15 cellular contexts compared by ENCODE assay signal in genomic region chr20:41214202-41214601, GRCh38.
"Had no signal": no experiment of that assay in that cellular context is flagged by ENCODE, and none has a peak within 500 bp of the region (broad histone marks: within the 10 kb centered on the region; RNA-seq: fewer than 3 reads in every experiment).

No MANE protein-coding gene starts in this region.

- DNase-seq: activated CD4-positive, alpha-beta T cell treated with anti-CD3 and anti-CD28 coated beads for 4 hours; activated CD8-positive, alpha-beta memory T cell treated with anti-CD3 and anti-CD28 coated beads, Interleukin-2, amount 50 U/mL, for 4 hours; activated CD8-positive, alpha-beta T cell treated with anti-CD3 and anti-CD28 coated beads for 36 hours; activated naive CD4-positive, alpha-beta T cell; activated naive CD8-positive, alpha-beta T cell treated with anti-CD3 and anti-CD28 coated beads, Interleukin-2, amount 50 U/mL, for 24 hours; activated T-cell treated with anti-CD3 and anti-CD28 coated beads, Interleukin-2, amount 50 U/mL, for 72 hours; Karpas-422; NCI-H1930; NCI-H2107; NCI-H510A treated with DMSO at 0.1 percent for 48 hours; PC-3; SHP77 treated with DMSO at 0.1 percent for 48 hours had no signal

- H3K4me3 ChIP-seq: cardiac muscle cell, K562 had no signal

- H3K36me3 ChIP-seq: brain microvascular endothelial cell, cardiac muscle cell had no signal

- H3K27me3 ChIP-seq: brain microvascular endothelial cell, cardiac muscle cell had no signal

- H3K27ac ChIP-seq: brain microvascular endothelial cell, cardiac muscle cell had no signal
